ENCODE assay signal across 12 cellular contexts in the genomic region with DNA sequence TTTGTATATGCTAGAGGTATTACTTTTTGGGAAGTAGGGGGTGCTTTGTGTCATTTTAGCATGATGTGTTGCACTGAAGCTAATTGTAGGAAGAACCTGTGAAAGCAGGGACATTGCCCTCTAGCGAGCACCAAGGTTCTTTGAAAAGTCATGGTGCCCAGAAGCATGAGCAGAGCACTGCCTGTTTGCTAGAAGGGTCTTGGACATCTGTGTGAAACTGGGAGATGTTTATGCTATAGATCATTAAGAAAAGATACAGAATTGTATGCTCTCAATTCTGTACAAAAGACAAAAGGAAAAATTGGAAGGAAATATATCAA. TPM values are rescaled to one million over a fixed set of nuclear protein-coding genes. Genes with fewer than 3 reads are reported as not detected.
DNase-seq lines count a peak whose midpoint lies in the region; ATAC-seq and TF ChIP-seq lines count a peak whose summit lies in the region.
"Had no signal": no experiment of that assay in that cellular context is flagged by ENCODE, and none has a peak within 500 bp of the region (broad histone marks: within the 10 kb centered on the region; RNA-seq: fewer than 3 reads in every experiment).

No MANE protein-coding gene starts in this region.

- H3K4me2 ChIP-seq in GM23338 (no peak overlapping the region), OCI-LY1 (ENCODE audit: low read length) (no peak overlapping the region), mesenchymal stem cell (ENCODE audit: low read length, poor library complexity, severe bottlenecking) (no peak overlapping the region)

- H3K4ac ChIP-seq in mesenchymal stem cell (ENCODE audit: low read depth in 1 of 2, low read length in 2 of 2), result no peak overlapping the region

- H3K79me1 ChIP-seq in mesenchymal stem cell (replicated peaks; ENCODE audit: low read length, poor library complexity, severe bottlenecking), result no peaks in the 10 kb centered on the region

- H3K14ac ChIP-seq in mesenchymal stem cell (ENCODE audit: low read length in 2 of 2), result no peak overlapping the region

- CTCF ChIA-PET in CD8-positive, alpha-beta T cell (lab: Charles Lee), result no interaction called here
- CTCF ChIA-PET in activated CD8-positive, alpha-beta memory T cell treated with anti-CD3 and anti-CD28 coated beads, Interleukin-2, amount 10 ng/mL, durations not matched to agents 7 days and 5 days (lab: Charles Lee), result no interaction called here

- H3K4me1 ChIP-seq in GM23338 (ENCODE audit: insufficient read depth), result 0 out of 2 replicates have a peak, but pooled peaks cover 4% of the 10 kb centered on the region
- H3K4me1 ChIP-seq in OCI-LY1 (ENCODE audit: insufficient read depth, low read length, severe bottlenecking), result no peaks in the 10 kb centered on the region
- no peaks in the 10 kb centered on the region for H3K4me1 ChIP-seq in mesenchymal stem cell (ENCODE audit: control insufficient read depth, insufficient read depth, low read depth, low read length)
- H3K4me1 ChIP-seq in CD8-positive, alpha-beta T cell (ENCODE audit: insufficient read depth, low read length), result no peaks in the 10 kb centered on the region
- no peaks in the 10 kb centered on the region for H3K4me1 ChIP-seq in lower lobe of right lung

- H3K9me3 ChIP-seq in OCI-LY1 (ENCODE audit: low read length) (no peaks in the 10 kb centered on the region), mesenchymal stem cell (ENCODE audit: control insufficient read depth, low read length) (no peaks in the 10 kb centered on the region), lower lobe of right lung (no peaks in the 10 kb centered on the region)
- H3K9me3 ChIP-seq in CD8-positive, alpha-beta T cell (ENCODE audit: low read length), result no peaks in the 10 kb centered on the region

- H2BK120ac ChIP-seq in mesenchymal stem cell (ENCODE audit: low read depth, low read length), result no peak overlapping the region

- H2BK15ac ChIP-seq in mesenchymal stem cell (ENCODE audit: low read depth, poor library complexity, severe bottlenecking), result no peak overlapping the region

- DNase-seq in DMS53 (lab: John Stamatoyannopoulos, UW), result peak; percentile 2
- DNase-seq in DMS53 treated with DMSO at 0.1 percent for 48 hours (lab: John Stamatoyannopoulos, UW; ENCODE audit: unreplicated experiment), result no peak
- DNase-seq in GM23338 (ENCODE audit: low spot score), result peak; percentile 28
- DNase-seq in mesenchymal stem cell, result peak; percentile 1
- no peak for DNase-seq in CD8-positive, alpha-beta T cell
- no peak for DNase-seq in lower lobe of right lung
- DNase-seq in activated CD8-positive, alpha-beta memory T cell treated with anti-CD3 and anti-CD28 coated beads, Interleukin-2, amount 10 ng/mL, durations not matched to agents 7 days and 5 days, result no peak
- DNase-seq: activated CD4-positive, CD25-positive, alpha-beta regulatory T cell; NCI-H1930 had no signal

- H3K36me3 Mint-ChIP-seq in GM23338 (ENCODE audit: low read depth), result no peaks in the 10 kb centered on the region
- H3K36me3 Mint-ChIP-seq in CD8-positive, alpha-beta T cell, result no peaks in the 10 kb centered on the region
- H3K36me3 Mint-ChIP-seq in activated CD8-positive, alpha-beta memory T cell treated with anti-CD3 and anti-CD28 coated beads, Interleukin-2, amount 10 ng/mL, durations not matched to agents 7 days and 5 days, result no peaks in the 10 kb centered on the region

- H3K36me3 ChIP-seq in GM23338 (ENCODE audit: insufficient read depth) (no peaks in the 10 kb centered on the region), OCI-LY1 (ENCODE audit: insufficient read depth, low read length) (no peaks in the 10 kb centered on the region), mesenchymal stem cell (ENCODE audit: control insufficient read depth in 1 of 2, insufficient read depth in 2 of 2, low read depth in 1 of 2, low read length in 2 of 2) (no peaks in the 10 kb centered on the region), lower lobe of right lung (no peaks in the 10 kb centered on the region)
- no peaks in the 10 kb centered on the region for H3K36me3 ChIP-seq in CD8-positive, alpha-beta T cell (ENCODE audit: insufficient read depth, low read length)

- no peak overlapping the region for H2BK12ac ChIP-seq in mesenchymal stem cell (ENCODE audit: low read length in 2 of 2)

- no peak overlapping the region for H4K8ac ChIP-seq in mesenchymal stem cell (ENCODE audit: low read length)

- H4K91ac ChIP-seq in mesenchymal stem cell (ENCODE audit: low read length), result no peak overlapping the region

- 60% methylated on average over 1 of the region's 1 CpG for WGBS in mesenchymal stem cell

- no peak overlapping the region for H3K4me3 Mint-ChIP-seq in GM23338
- no peak overlapping the region for H3K4me3 Mint-ChIP-seq in CD8-positive, alpha-beta T cell
- H3K4me3 Mint-ChIP-seq in activated CD8-positive, alpha-beta memory T cell treated with anti-CD3 and anti-CD28 coated beads, Interleukin-2, amount 10 ng/mL, durations not matched to agents 7 days and 5 days, result no peak overlapping the region

- H2AK5ac ChIP-seq in mesenchymal stem cell (ENCODE audit: low read length, severe bottlenecking), result no peak overlapping the region

- H3K79me2 ChIP-seq in GM23338 (replicated peaks; ENCODE audit: insufficient read depth) (peaks cover 39% of the 10 kb centered on the region), OCI-LY1 (ENCODE audit: insufficient read depth, low read length) (no peaks in the 10 kb centered on the region)

- H3K23ac ChIP-seq in mesenchymal stem cell (ENCODE audit: low read length in 2 of 2), result no peak overlapping the region

- H2BK5ac ChIP-seq in mesenchymal stem cell (ENCODE audit: low read depth, low read length, poor library complexity, severe bottlenecking), result no peak overlapping the region

- H3K4me3 ChIP-seq in GM23338 (no peak overlapping the region), OCI-LY1 (ENCODE audit: low read depth, low read length, poor library complexity, severe bottlenecking) (no peak overlapping the region), mesenchymal stem cell (ENCODE audit: insufficient read depth in 1 of 2, low read depth in 1 of 2, low read length in 2 of 2) (no peak overlapping the region), lower lobe of right lung (no peak overlapping the region)
- no peak overlapping the region for H3K4me3 ChIP-seq in CD8-positive, alpha-beta T cell (ENCODE audit: low read depth, low read length)
- H3K4me3 ChIP-seq: lung had no signal

- H3F3A ChIP-seq in GM23338 (replicated peaks; ENCODE audit: low read depth) (no peaks in the 10 kb centered on the region), OCI-LY1 (ENCODE audit: insufficient read depth, low read length) (no peaks in the 10 kb centered on the region)

- no peak for ATAC-seq in GM23338
- no peak for ATAC-seq in CD8-positive, alpha-beta T cell
- no peak for ATAC-seq in lower lobe of right lung
- no peak for ATAC-seq in activated CD8-positive, alpha-beta memory T cell treated with anti-CD3 and anti-CD28 coated beads, Interleukin-2, amount 10 ng/mL, durations not matched to agents 7 days and 5 days

- H3K27ac Mint-ChIP-seq in GM23338, result no peak overlapping the region
- no peak overlapping the region for H3K27ac Mint-ChIP-seq in CD8-positive, alpha-beta T cell
- H3K27ac Mint-ChIP-seq in activated CD8-positive, alpha-beta memory T cell treated with anti-CD3 and anti-CD28 coated beads, Interleukin-2, amount 10 ng/mL, durations not matched to agents 7 days and 5 days, result no peak overlapping the region

- TF ChIP-seq CTCF in GM23338 (conservative IDR thresholded peaks at IDR 0.05; ENCODE audit: low read depth in 2 of 2), result peak; percentile 38 to 53; a peak in 3 of 4 replicates
- peak; percentile 33; the same call in 1 of the 2 replicates for TF ChIP-seq CTCF in OCI-LY1 (IDR thresholded peaks at IDR 0.05; ENCODE audit: low read length)
- TF ChIP-seq CTCF in CD8-positive, alpha-beta T cell (IDR thresholded peaks at IDR 0.05), result no peak
- no peak for TF ChIP-seq CTCF in lower lobe of right lung (IDR thresholded peaks at IDR 0.05)

- H4K20me1 ChIP-seq in GM23338 (replicated peaks; ENCODE audit: insufficient read depth) (no peaks in the 10 kb centered on the region), OCI-LY1 (ENCODE audit: insufficient read depth, low read length) (no peaks in the 10 kb centered on the region)

- H3K9me2 ChIP-seq in GM23338 (ENCODE audit: insufficient read depth), result no peaks in the 10 kb centered on the region
- H3K9me2 ChIP-seq in OCI-LY1 (ENCODE audit: low read depth, low read length), result no peaks in the 10 kb centered on the region

- no peaks in the 10 kb centered on the region for H3K9me3 Mint-ChIP-seq in GM23338
- no peaks in the 10 kb centered on the region for H3K9me3 Mint-ChIP-seq in CD8-positive, alpha-beta T cell
- H3K9me3 Mint-ChIP-seq in activated CD8-positive, alpha-beta memory T cell treated with anti-CD3 and anti-CD28 coated beads, Interleukin-2, amount 10 ng/mL, durations not matched to agents 7 days and 5 days (ENCODE audit: low read depth), result no peaks in the 10 kb centered on the region

- POLR2A ChIA-PET in CD8-positive, alpha-beta T cell (lab: Charles Lee), result no interaction called here

- no peaks in the 10 kb centered on the region for H3K4me1 Mint-ChIP-seq in GM23338
- H3K4me1 Mint-ChIP-seq in CD8-positive, alpha-beta T cell (ENCODE audit: low read depth), result no peaks in the 10 kb centered on the region
- no peaks in the 10 kb centered on the region for H3K4me1 Mint-ChIP-seq in activated CD8-positive, alpha-beta memory T cell treated with anti-CD3 and anti-CD28 coated beads, Interleukin-2, amount 10 ng/mL, durations not matched to agents 7 days and 5 days

- H3K27me3 ChIP-seq in GM23338 (ENCODE audit: insufficient read depth) (no peaks in the 10 kb centered on the region), OCI-LY1 (ENCODE audit: insufficient read depth, low read length) (no peaks in the 10 kb centered on the region), mesenchymal stem cell (ENCODE audit: control insufficient read depth in 1 of 2, insufficient read depth in 1 of 2, low read length in 2 of 2) (peaks cover 0 to 18% of the 10 kb centered on the region in 2 experiments), lower lobe of right lung (ENCODE audit: low read depth) (no peaks in the 10 kb centered on the region)
- no peaks in the 10 kb centered on the region for H3K27me3 ChIP-seq in CD8-positive, alpha-beta T cell (ENCODE audit: insufficient read depth, low read length)

- H2AFZ ChIP-seq in GM23338 (no peak overlapping the region), OCI-LY1 (ENCODE audit: low read length) (no peak overlapping the region), mesenchymal stem cell (ENCODE audit: low read depth, low read length) (no peak overlapping the region)

- H3K9ac ChIP-seq in OCI-LY1 (ENCODE audit: low read length) (no peak overlapping the region), mesenchymal stem cell (ENCODE audit: low read length) (no peak overlapping the region)

- H3K27me3 Mint-ChIP-seq in GM23338 (ENCODE audit: insufficient read depth, low read depth, poor library complexity), result no peaks in the 10 kb centered on the region
- H3K27me3 Mint-ChIP-seq in CD8-positive, alpha-beta T cell (ENCODE audit: low read depth), result peaks cover 10% of the 10 kb centered on the region
- H3K27me3 Mint-ChIP-seq in activated CD8-positive, alpha-beta memory T cell treated with anti-CD3 and anti-CD28 coated beads, Interleukin-2, amount 10 ng/mL, durations not matched to agents 7 days and 5 days, result peaks cover 13% of the 10 kb centered on the region

- H3K18ac ChIP-seq in mesenchymal stem cell (ENCODE audit: low read depth in 1 of 2, low read length in 2 of 2), result no peak overlapping the region

- intact Hi-C loops in CD8-positive, alpha-beta T cell (cut with DNase I, micrococcal nuclease), result no loop called here
- intact Hi-C loops in lower lobe of right lung (cut with DNase I), result no loop called here

- H3K27ac ChIP-seq in GM23338 (ENCODE audit: low read depth) (no peak overlapping the region), OCI-LY1 (ENCODE audit: low read depth, low read length, poor library complexity, severe bottlenecking) (no peak overlapping the region), mesenchymal stem cell (ENCODE audit: low read length, poor library complexity, severe bottlenecking) (no peak overlapping the region), lower lobe of right lung (no peak overlapping the region)
- H3K27ac ChIP-seq in CD8-positive, alpha-beta T cell (ENCODE audit: low read depth, low read length), result no peak overlapping the region

RNA-seq across cellular contexts. Expression of gene GRPR, which starts 14.7 kb away (rescaled TPM):
- 14.3 and 16.5 TPM in 2 replicates for total RNA-seq in GM23338 (2014; rRNA removed; shearing (Covaris generic))
- 9.5 and 13.4 TPM in 2 replicates for polyA plus RNA-seq in GM23338 (2016; fragmentation: Nextera tagmentation; extraction: Ambion mirVana)
- polyA plus RNA-seq in mesenchymal stem cell (2013, experiment 1 of 2), result 0.14 TPM
- 0.11 TPM for polyA plus RNA-seq in mesenchymal stem cell (2013, experiment 2 of 2)
- under 1 TPM in 1 of 2 experiments, not detected in 1; 0.17 TPM for total RNA-seq in CD8-positive, alpha-beta T cell
- total RNA-seq in lower lobe of right lung, result 0.27 TPM
- not detected for total RNA-seq in activated CD8-positive, alpha-beta memory T cell treated with anti-CD3 and anti-CD28 coated beads, Interleukin-2, amount 10 ng/mL, durations not matched to agents 7 days and 5 days
- total RNA-seq: bronchial epithelial cell had no signal

RNA-seq across cellular contexts. Expression of gene MAGEB17, which starts 29.2 kb away (rescaled TPM):
- total RNA-seq in GM23338 (2014; rRNA removed; shearing (Covaris generic)), result 0.14 and 2.2 TPM in 2 replicates
- polyA plus RNA-seq in GM23338 (2016; fragmentation: Nextera tagmentation; extraction: Ambion mirVana), result 0.42 and 0.56 TPM in 2 replicates
- 0.03 TPM for polyA plus RNA-seq in mesenchymal stem cell (2013, experiment 1 of 2)
- polyA plus RNA-seq in mesenchymal stem cell (2013, experiment 2 of 2), result not detected
- not detected for total RNA-seq in CD8-positive, alpha-beta T cell
- total RNA-seq in lower lobe of right lung, result not detected
- not detected for total RNA-seq in activated CD8-positive, alpha-beta memory T cell treated with anti-CD3 and anti-CD28 coated beads, Interleukin-2, amount 10 ng/mL, durations not matched to agents 7 days and 5 days
- total RNA-seq: bronchial epithelial cell, lung had no signal

Comparison
In these comparisons a context has a peak if more than half of its experiments do, and no peak if none do; other contexts are left out.
1. DNase-seq: peak in DMS53 (single experiment), GM23338 (single experiment) and mesenchymal stem cell (single experiment); none in DMS53 treated with DMSO at 0.1 percent for 48 hours (single experiment), CD8-positive, alpha-beta T cell (0 of 7), lower lobe of right lung (single experiment) and activated CD8-positive, alpha-beta memory T cell treated with anti-CD3 and anti-CD28 coated beads, Interleukin-2, amount 10 ng/mL, durations not matched to agents 7 days and 5 days (single experiment).
2. CTCF ChIP-seq: peak in GM23338 (2 of 2) and OCI-LY1 (single experiment); none in CD8-positive, alpha-beta T cell (single experiment) and lower lobe of right lung (single experiment).
3. RNA of gene GRPR, which starts 14.7 kb away (total RNA-seq): 14.3 to 16.5 TPM in GM23338; 0.27 TPM in lower lobe of right lung (single experiment), 0.17 TPM in CD8-positive, alpha-beta T cell and not detected in activated CD8-positive, alpha-beta memory T cell treated with anti-CD3 and anti-CD28 coated beads, Interleukin-2, amount 10 ng/mL, durations not matched to agents 7 days and 5 days; every median in the first group is over 10 times any median in the second.